ENCODE assay signal across 27 cellular contexts in the genomic region with DNA sequence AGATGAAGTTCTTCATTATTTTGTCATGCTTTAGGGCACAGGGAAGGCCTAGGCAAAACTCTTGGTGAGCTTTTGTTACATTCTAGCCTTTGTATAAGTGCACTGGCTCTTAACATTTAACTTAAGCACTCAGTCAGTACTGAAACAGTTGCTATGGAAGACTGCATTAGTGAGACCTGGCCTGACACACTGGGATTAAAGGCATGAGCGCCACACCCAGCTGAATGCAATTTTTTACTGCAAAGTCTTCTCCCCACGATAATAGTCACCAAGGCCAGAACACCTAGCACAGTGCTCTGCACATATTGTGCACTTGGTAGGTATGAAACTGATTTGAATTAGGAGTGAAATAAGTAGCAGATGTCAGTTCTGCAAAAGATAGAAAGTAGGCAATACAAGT.
"Had no signal": no experiment of that assay in that cellular context is flagged by ENCODE, and none has a peak within 500 bp of the region (broad histone marks: within the 10 kb centered on the region; RNA-seq: fewer than 3 reads in every experiment).

No MANE protein-coding gene starts in this region.

- H3K27me3 ChIP-seq: stomach, suprapubic skin, testis, thyroid gland, tibial artery, tibial nerve, transverse colon, upper lobe of left lung, upper lobe of right lung, uterus, vagina had no signal

- H3K9me3 ChIP-seq: suprapubic skin, testis, thoracic aorta, thyroid gland, upper lobe of right lung, uterus, vagina had no signal

- DNase-seq: stimulated activated CD4-positive, alpha-beta T cell treated with anti-CD3 and anti-CD28 coated beads, Interleukin-2, amount 100 ng/mL, for 48 hours; stimulated activated CD4-positive, alpha-beta T cell treated with anti-CD3 and anti-CD28 coated beads, Interleukin-4, amount 100 ng/mL, for 1 hour; stimulated activated CD4-positive, alpha-beta T cell treated with anti-CD3 and anti-CD28 coated beads, Interleukin-4, amount 100 ng/mL, for 24 hours; stimulated activated CD4-positive, alpha-beta T cell treated with anti-CD3 and anti-CD28 coated beads, Interleukin-4, amount 100 ng/mL, for 4 hours; stimulated activated CD8-positive, alpha-beta memory T cell treated with anti-CD3 and anti-CD28 coated beads, Interleukin-4, amount 100 ng/mL, for 48 hours; stimulated activated naive B cell treated with anti-CD40 and anti-IgM and Interleukin-4, amounts not matched to agents 10 μg/mL and 1 μg/mL and 100 μg/mL, for 72 hours; stimulated activated naive CD4-positive, alpha-beta T cell; stimulated activated naive CD4-positive, alpha-beta T cell treated with Interleukin-2 at 50 U/mL for 16 hours; stimulated activated naive CD8-positive, alpha-beta T cell treated with anti-CD3 and anti-CD28 coated beads, Interleukin-15, amount 100 ng/mL, for 72 hours; stimulated activated naive CD8-positive, alpha-beta T cell treated with anti-CD3 and anti-CD28 coated beads, Interleukin-15, Interleukin-2, amounts not matched to agents 100 U/mL and 50 U/mL, for 24 hours; stomach; substantia nigra; testis; thyroid gland; tibial artery; transverse colon; trophoblast cell; upper lobe of left lung; upper lobe of right lung; uterus had no signal

- ATAC-seq: stimulated activated effector memory CD8-positive, alpha-beta T cell treated with anti-CD3 and anti-CD28 coated beads, Interleukin-12 subunit alpha, Interleukin-12 subunit beta, amount 100 ng/mL, for 72 hours; stimulated activated memory B cell treated with anti-CD40 and anti-IgM and Interleukin-4, amounts not matched to agents 10 μg/mL and 1 μg/mL and 100 μg/mL, for 72 hours; stimulated activated naive B cell treated with anti-CD40 and anti-IgM and Interleukin-4, amounts not matched to agents 10 μg/mL and 1 μg/mL and 100 μg/mL, for 72 hours; stimulated activated naive CD8-positive, alpha-beta T cell treated with anti-CD3 and anti-CD28 coated beads, Interleukin-15, amount 100 ng/mL, for 72 hours; stimulated activated naive CD8-positive, alpha-beta T cell treated with anti-CD3 and anti-CD28 coated beads, Interleukin-15, Interleukin-2, amounts not matched to agents 100 U/mL and 50 U/mL, for 24 hours; upper lobe of right lung had no signal

- H3K27ac ChIP-seq: stomach, suprapubic skin, testis, thyroid gland, tibial artery, tibial nerve, transverse colon, upper lobe of left lung, upper lobe of right lung, uterus, vagina had no signal

- H3K4me1 ChIP-seq: stomach, suprapubic skin, testis, thyroid gland, tibial nerve, transverse colon, upper lobe of left lung, upper lobe of right lung, uterus, vagina had no signal

- H3K4me3 ChIP-seq: stomach, suprapubic skin, testis, thyroid gland, tibial artery, tibial nerve, transverse colon, upper lobe of left lung, upper lobe of right lung, uterus, vagina had no signal

- FAIRE-seq: urothelium cell line had no signal

- H3K36me3 ChIP-seq: stomach, suprapubic skin, thoracic aorta, thyroid gland, tibial artery, tibial nerve, transverse colon, upper lobe of left lung, upper lobe of right lung, uterus, vagina had no signal
